Comparison of ENCODE assay signal across 8 cellular contexts in the genomic region with DNA sequence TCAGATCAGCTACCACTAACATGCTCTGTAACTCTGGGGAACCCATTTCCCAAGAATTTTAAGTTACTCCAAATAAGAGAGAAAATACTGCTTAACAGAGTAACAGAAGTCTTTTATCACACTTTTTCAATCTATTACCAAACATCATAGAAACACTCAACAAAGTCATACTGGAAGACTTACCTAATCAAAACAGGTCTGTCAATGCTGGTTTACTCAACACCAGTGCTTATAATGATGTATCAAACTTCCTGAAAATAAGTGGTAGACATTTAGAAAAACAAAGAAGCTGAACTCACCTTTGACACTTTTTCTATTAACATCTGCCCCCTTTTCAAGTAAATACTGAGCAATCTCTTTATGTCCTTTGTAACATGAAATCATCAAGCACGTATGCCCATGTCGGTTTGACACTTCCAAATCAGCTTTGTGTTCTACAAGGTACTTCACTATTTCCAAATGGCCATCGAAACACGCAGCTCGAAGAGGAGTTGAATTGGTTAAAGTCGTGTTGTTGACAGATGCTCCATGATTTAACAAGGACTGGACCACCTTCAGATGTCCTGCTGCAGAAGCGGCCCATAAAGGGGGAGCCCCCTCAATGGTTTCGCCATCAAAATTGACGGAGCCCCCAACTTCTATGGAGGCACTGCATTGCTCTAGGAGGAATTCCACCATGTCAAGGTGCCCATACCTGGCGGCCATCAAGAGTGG. TPM values are rescaled to one million over a fixed set of nuclear protein-coding genes. Genes with fewer than 3 reads are reported as not detected.
A peak's percentile ranks its signal among the peaks of the same experiment; 100 is the strongest.
DNase-seq lines count a peak whose midpoint lies in the region; ATAC-seq and TF ChIP-seq lines count a peak whose summit lies in the region.

No MANE protein-coding gene starts in this region.

- ATAC-seq in naive B cell (ENCODE audit: low read depth in 2 of 2) (no peak), GM21825 (IDR thresholded peaks at IDR 0.05; ENCODE audit: unreplicated experiment) (no peak)

- peak overlapping the region; percentile 99 for H3K27ac Mint-ChIP-seq in chondrocyte (ENCODE audit: unreplicated experiment)
- peak overlapping the region in 5 of 6 donors; percentile 56 to 98 (median 77) for H3K27ac Mint-ChIP-seq in naive B cell

- TF ChIP-seq CTCF in BJ (IDR thresholded peaks at IDR 0.05; ENCODE audit: insufficient read depth, low read depth, low read length) (no peak), chondrocyte (IDR thresholded peaks at IDR 0.05) (no peak)

- peaks cover 17% of the 10 kb centered on the region for H3K36me3 Mint-ChIP-seq in chondrocyte (ENCODE audit: low read depth)
- peaks cover 5 to 23% of the 10 kb centered on the region in 2 donors for H3K36me3 Mint-ChIP-seq in naive B cell

- peaks cover 3% of the 10 kb centered on the region for H3K9me3 Mint-ChIP-seq in chondrocyte (ENCODE audit: low read depth)
- H3K9me3 Mint-ChIP-seq in naive B cell = peaks cover 0 to 14% (median 8%) of the 10 kb centered on the region in 7 donors

- H3K27me3 Mint-ChIP-seq in chondrocyte (ENCODE audit: low read depth) (no peaks in the 10 kb centered on the region), naive B cell (no peaks in the 10 kb centered on the region)

- no peak for DNase-seq in BJ (ENCODE audit: low read depth)
- DNase-seq in Jurkat, Clone E6-1 (ENCODE audit: low read depth, low spot score) = no peak
- no peak for DNase-seq in chondrocyte (ENCODE audit: low spot score)
- no peak for DNase-seq in naive B cell
- no peak for DNase-seq in cerebellar cortex (ENCODE audit: low spot score)
- DNase-seq in AG20443 (ENCODE audit: low spot score) = no peak
- no peak for DNase-seq in NCI-H2029 treated with DMSO at 0.1 percent for 48 hours (lab: John Stamatoyannopoulos, UW)

- POLR2A ChIA-PET in BJ (lab: Charles Lee) = no interaction called here

- H3K4me3 ChIP-seq in BJ (ENCODE audit: low read depth, low read length) = peak overlapping the region; percentile 79
- peak overlapping the region; percentile 74; the same call in 1 of the 2 replicates for H3K4me3 ChIP-seq in Jurkat, Clone E6-1 (ENCODE audit: low read length)

- H3K4me3 Mint-ChIP-seq in chondrocyte (ENCODE audit: unreplicated experiment) = peak overlapping the region; percentile 94
- H3K4me3 Mint-ChIP-seq in naive B cell = peak overlapping the region; percentile 97 to 99 (median 98)

- CTCF ChIA-PET in BJ (lab: Yijun Ruan, JAX) = interaction anchor here (1.3 to 1.5 kb wide), 2 partner anchors 15 to 168 kb away, joined by 3 to 4 read pairs; no protein-coding TSS in a partner anchor

- H3K4me1 Mint-ChIP-seq in chondrocyte (ENCODE audit: low read depth) (peaks cover 50% of the 10 kb centered on the region), naive B cell (peaks cover 52 to 61% (median 59%) of the 10 kb centered on the region in 3 donors)

- peaks cover 2% of the 10 kb centered on the region; the same call in 1 of the 2 replicates for H3K36me3 ChIP-seq in BJ (ENCODE audit: control insufficient read depth, insufficient read depth, low read length)

- H3K27me3 ChIP-seq in BJ (ENCODE audit: control insufficient read depth, insufficient read depth, low read length) = no peaks in the 10 kb centered on the region

RNA-seq across cellular contexts. Expression of gene FEM1C, which starts 1.8 kb away (rescaled TPM):
- 4.5 and 9.3 TPM in 2 replicates for polyA plus RNA-seq in BJ (2011; rRNA removed)
- polyA minus RNA-seq in BJ (2011; rRNA and poly(A)+ RNA removed) = 8.6 and 10.3 TPM in 2 replicates
- polyA plus RNA-seq in Jurkat, Clone E6-1 (2012; ENCODE audit: insufficient read depth, insufficient read length) = 7.4 TPM
- total RNA-seq in chondrocyte = 14.8 to 15.4 TPM (median 14.8 TPM) in 3 replicates
- polyA plus RNA-seq in naive B cell (ENCODE audit: low read depth in 6 of 6) = 1 to 10 TPM in 5 of 6 donors, not detected in 1; 1.2 to 2.7 (median 1.6) TPM

RNA-seq across cellular contexts. Expression of gene TICAM2, which starts 59.5 kb away (rescaled TPM):
- polyA plus RNA-seq in BJ (2011; rRNA removed) (1.2 and 1.4 TPM in 2 replicates), naive B cell (ENCODE audit: low read depth in 6 of 6) (1 to 10 TPM in 3 of 6 donors, under 1 TPM in 2, not detected in 1; 0.89 to 2.3 (median 1.3) TPM)
- polyA minus RNA-seq in BJ (2011; rRNA and poly(A)+ RNA removed) = 0.24 and 0.36 TPM in 2 replicates
- not detected for polyA plus RNA-seq in Jurkat, Clone E6-1 (2012; ENCODE audit: insufficient read depth, insufficient read length)
- total RNA-seq in chondrocyte = 3.2 to 4.7 TPM (median 4.0 TPM) in 3 replicates
